ENCODE assay signal across 12 cellular contexts in the genomic region with DNA sequence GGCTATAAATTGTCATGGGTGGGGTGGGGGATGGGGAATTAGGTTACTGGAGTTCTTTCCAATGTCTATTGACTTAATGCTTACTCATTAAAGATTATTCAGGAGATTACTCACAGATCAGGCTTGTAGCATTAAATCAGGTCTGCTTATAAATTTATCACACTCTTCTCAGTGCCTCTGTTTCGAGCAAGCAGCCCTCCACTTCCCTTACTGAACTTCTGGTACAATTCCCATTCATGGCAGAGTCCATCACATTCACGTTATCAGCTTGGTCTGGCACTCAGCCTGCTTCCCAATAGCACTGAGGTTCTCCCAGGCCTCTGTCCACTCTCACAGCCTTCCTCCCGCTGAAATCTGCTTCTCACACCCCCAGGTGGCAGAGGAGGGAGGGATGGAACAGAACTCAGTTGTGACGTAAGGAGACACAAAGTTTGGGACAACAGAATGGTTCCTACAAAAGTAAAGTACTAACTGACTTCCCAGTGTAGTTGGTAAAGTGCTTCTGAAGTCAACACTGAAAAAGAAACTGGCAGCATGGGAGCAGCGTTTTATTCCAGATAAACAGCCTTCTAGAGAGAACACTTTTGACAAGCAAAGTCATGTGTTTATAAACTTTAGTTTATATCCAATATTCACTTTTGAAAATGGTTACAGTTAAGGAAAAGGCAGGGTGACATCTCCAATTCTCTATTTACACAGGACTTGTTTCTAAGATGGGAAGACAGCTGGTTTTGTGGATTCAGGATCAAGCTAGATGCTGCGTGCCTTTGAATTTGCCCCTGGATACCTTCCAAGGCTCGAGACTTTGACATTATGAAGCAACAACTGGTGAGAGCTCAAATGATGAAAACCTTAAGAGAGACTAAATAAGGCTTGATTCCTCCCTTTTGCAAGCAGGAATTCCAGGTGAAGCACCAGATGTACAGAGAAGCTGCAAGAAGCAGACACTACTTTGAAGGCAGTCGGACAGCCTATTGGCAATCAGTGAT.
DNase-seq lines count a peak whose midpoint lies in the region; ATAC-seq and TF ChIP-seq lines count a peak whose summit lies in the region.
"Had no signal": no experiment of that assay in that cellular context is flagged by ENCODE, and none has a peak within 500 bp of the region (broad histone marks: within the 10 kb centered on the region; RNA-seq: fewer than 3 reads in every experiment).

No MANE protein-coding gene starts in this region.

- peak; percentile 77 for DNase-seq in HT-29 (ENCODE audit: low spot score)
- no peak for DNase-seq in brain microvascular endothelial cell
- DNase-seq in right atrium auricular region (ENCODE audit: low spot score): no peak
- no peak for DNase-seq in 8988T
- DNase-seq in NCI-H774 (lab: John Stamatoyannopoulos, UW): no peak
- no peak for DNase-seq in NCI-H1048 (lab: John Stamatoyannopoulos, UW)
- DNase-seq: activated CD4-positive, alpha-beta T cell treated with anti-CD3 and anti-CD28 coated beads, Interleukin-2, amount 50 U/mL, for 48 hours; gastrocnemius medialis; Karpas-422; NCI-H510A had no signal

- H3K9me3 ChIP-seq in right atrium auricular region (no peaks in the 10 kb centered on the region), stomach smooth muscle (ENCODE audit: control insufficient read depth in 2 of 2, low read length in 2 of 2) (no peaks in the 10 kb centered on the region)
- H3K9me3 ChIP-seq: gastrocnemius medialis had no signal

- in situ Hi-C loops in brain microvascular endothelial cell (cut with HindIII; ENCODE audit: low pct_ligation_motif_present, low sequenced_read_pairs): no loop called here

- H3K4me1 ChIP-seq in right atrium auricular region (peaks cover 0 to 23% of the 10 kb centered on the region in 2 donors), stomach smooth muscle (ENCODE audit: control insufficient read depth, insufficient read depth, low read length) (peaks cover 55% of the 10 kb centered on the region)
- H3K4me1 ChIP-seq: gastrocnemius medialis had no signal

- H3K9ac ChIP-seq in stomach smooth muscle (ENCODE audit: low read length in 2 of 2): peak overlapping the region; percentile 49 to 52

- no peak for TF ChIP-seq CTCF in brain microvascular endothelial cell (IDR thresholded peaks at IDR 0.05; ENCODE audit: low read depth, low read length, missing control alignments)
- TF ChIP-seq CTCF in right atrium auricular region (IDR thresholded peaks at IDR 0.05): no peak

- H3K4me3 ChIP-seq in brain microvascular endothelial cell (ENCODE audit: low read depth, low read length) (no peak overlapping the region), right atrium auricular region (no peak overlapping the region), stomach smooth muscle (ENCODE audit: low read length in 2 of 2) (peak overlapping the region; percentile 8 to 55)
- H3K4me3 ChIP-seq: gastrocnemius medialis had no signal

- ATAC-seq in HG02840 (IDR thresholded peaks at IDR 0.05; ENCODE audit: low FRiP score, unreplicated experiment): no peak
- ATAC-seq: gastrocnemius medialis had no signal

- H3K27ac ChIP-seq in brain microvascular endothelial cell: peak overlapping the region; percentile 26
- H3K27ac ChIP-seq in right atrium auricular region: peak overlapping the region; percentile 17 to 26
- peak overlapping the region; percentile 91 for H3K27ac ChIP-seq in stomach smooth muscle (ENCODE audit: low read length)
- H3K27ac ChIP-seq: gastrocnemius medialis had no signal

- H3K36me3 ChIP-seq in brain microvascular endothelial cell (replicated peaks) (no peaks in the 10 kb centered on the region), right atrium auricular region (no peaks in the 10 kb centered on the region), stomach smooth muscle (ENCODE audit: control insufficient read depth in 2 of 2, insufficient read depth in 2 of 2, low read length in 2 of 2) (no peaks in the 10 kb centered on the region)
- H3K36me3 ChIP-seq: gastrocnemius medialis had no signal

- H3K27me3 ChIP-seq in brain microvascular endothelial cell (replicated peaks) (no peaks in the 10 kb centered on the region), right atrium auricular region (no peaks in the 10 kb centered on the region), stomach smooth muscle (ENCODE audit: control insufficient read depth in 1 of 2, insufficient read depth in 2 of 2, low read length in 2 of 2) (no peaks in the 10 kb centered on the region)
- H3K27me3 ChIP-seq: gastrocnemius medialis had no signal

Comparison
In these comparisons a context has a peak if more than half of its experiments do, and no peak if none do; other contexts are left out.
1. H3K27ac ChIP-seq: peak in every context shown above with its lines; median percentile 91 in stomach smooth muscle; 26 in brain microvascular endothelial cell; 22 in right atrium auricular region.
2. H3K4me3 ChIP-seq: peak in stomach smooth muscle (2 of 2); none in brain microvascular endothelial cell (single experiment) and right atrium auricular region (0 of 2).